24 cellular contexts compared by ENCODE assay signal in the genomic region with DNA sequence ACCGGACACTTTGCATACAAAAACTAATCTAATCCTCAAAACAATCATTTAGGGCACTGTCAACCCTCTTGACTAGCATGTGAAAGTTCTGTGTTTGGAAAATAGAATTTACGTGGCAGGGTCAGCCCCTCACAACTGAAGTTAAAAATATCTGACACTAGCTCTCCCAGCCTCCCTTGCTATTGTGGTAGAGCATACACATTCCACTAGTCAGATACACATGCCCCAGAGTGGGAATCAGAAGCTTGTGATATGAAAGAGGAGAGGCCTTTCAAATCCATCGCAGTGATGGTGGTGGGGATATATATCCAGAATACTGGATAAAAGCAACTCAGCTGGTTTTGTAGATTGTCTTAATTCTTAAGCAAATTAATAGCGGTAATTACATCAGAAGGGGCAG.
"Had no signal": no experiment of that assay in that cellular context is flagged by ENCODE, and none has a peak within 500 bp of the region (broad histone marks: within the 10 kb centered on the region; RNA-seq: fewer than 3 reads in every experiment).

No MANE protein-coding gene starts in this region.

- H3K36me3 ChIP-seq: stomach, suprapubic skin, thoracic aorta, thyroid gland, tibial artery, tibial nerve, transverse colon, upper lobe of left lung, upper lobe of right lung, uterus, vagina had no signal

- H3K27ac ChIP-seq: stomach, suprapubic skin, testis, thoracic aorta, thyroid gland, tibial artery, tibial nerve, transverse colon, upper lobe of left lung, upper lobe of right lung, uterus, vagina had no signal

- DNase-seq: stimulated activated CD4-positive, alpha-beta T cell treated with anti-CD3 and anti-CD28 coated beads, Interleukin-2, amount 100 ng/mL, for 48 hours; stimulated activated CD4-positive, alpha-beta T cell treated with anti-CD3 and anti-CD28 coated beads, Interleukin-4, amount 100 ng/mL, for 1 hour; stimulated activated CD4-positive, alpha-beta T cell treated with anti-CD3 and anti-CD28 coated beads, Interleukin-4, amount 100 ng/mL, for 24 hours; stimulated activated CD4-positive, alpha-beta T cell treated with anti-CD3 and anti-CD28 coated beads, Interleukin-4, amount 100 ng/mL, for 4 hours; stimulated activated CD8-positive, alpha-beta memory T cell treated with anti-CD3 and anti-CD28 coated beads, Interleukin-4, amount 100 ng/mL, for 48 hours; stimulated activated naive B cell treated with anti-CD40 and anti-IgM and Interleukin-4, amounts not matched to agents 10 μg/mL and 1 μg/mL and 100 μg/mL, for 72 hours; stimulated activated naive CD4-positive, alpha-beta T cell; stimulated activated naive CD4-positive, alpha-beta T cell treated with Interleukin-2 at 50 U/mL for 16 hours; stimulated activated naive CD8-positive, alpha-beta T cell treated with anti-CD3 and anti-CD28 coated beads, Interleukin-15, amount 100 ng/mL, for 72 hours; stimulated activated naive CD8-positive, alpha-beta T cell treated with anti-CD3 and anti-CD28 coated beads, Interleukin-15, Interleukin-2, amounts not matched to agents 100 U/mL and 50 U/mL, for 24 hours; stomach; substantia nigra; testis; thyroid gland; tibial artery; transverse colon; trophoblast cell; upper lobe of left lung; upper lobe of right lung; uterus had no signal

- H3K27me3 ChIP-seq: stomach, suprapubic skin, testis, thyroid gland, tibial artery, tibial nerve, transverse colon, upper lobe of left lung, upper lobe of right lung, uterus, vagina had no signal

- H3K4me3 ChIP-seq: stomach, suprapubic skin, testis, thoracic aorta, thyroid gland, tibial artery, tibial nerve, transverse colon, upper lobe of left lung, upper lobe of right lung, uterus, vagina had no signal

- H3K9me3 ChIP-seq: stomach, suprapubic skin, testis, thoracic aorta, thyroid gland, tibial artery, tibial nerve, transverse colon, upper lobe of left lung, upper lobe of right lung, uterus, vagina had no signal

- H3K4me1 ChIP-seq: stomach, suprapubic skin, testis, thyroid gland, tibial artery, transverse colon, upper lobe of left lung, upper lobe of right lung, uterus, vagina had no signal
